ENCODE assay signal across 17 cellular contexts in genomic region chr1:84148758-84149157, GRCh38. TPM values are rescaled to one million over a fixed set of nuclear protein-coding genes. Genes with fewer than 3 reads are reported as not detected.
DNase-seq lines count a peak whose midpoint lies in the region; ATAC-seq and TF ChIP-seq lines count a peak whose summit lies in the region.
"Had no signal": no experiment of that assay in that cellular context is flagged by ENCODE, and none has a peak within 500 bp of the region (broad histone marks: within the 10 kb centered on the region; RNA-seq: fewer than 3 reads in every experiment).

No MANE protein-coding gene starts in this region.

- H3K36me3 ChIP-seq in neuronal stem cell (replicated peaks in 1 of 2; ENCODE audit: control insufficient read depth in 2 of 2, insufficient read depth in 2 of 2, low read length in 2 of 2) (no peaks in the 10 kb centered on the region), gastrocnemius medialis (no peaks in the 10 kb centered on the region)
- H3K36me3 ChIP-seq: BE2C had no signal

- in situ Hi-C loops in gastrocnemius medialis (cut with MboI; ENCODE audit: low sequenced_read_pairs in 4 of 4), result loop anchor here (5.0 to 25.0 kb wide), 5 partner anchors 279 to 614 kb away; no protein-coding TSS in a partner anchor

- H4K91ac ChIP-seq in neuronal stem cell (ENCODE audit: low read depth, low read length, poor library complexity), result no peak overlapping the region

- no peak overlapping the region for H3K14ac ChIP-seq in neuronal stem cell (ENCODE audit: low read length)

- H3K9me3 ChIP-seq in neuronal stem cell (replicated peaks in 1 of 2; ENCODE audit: control insufficient read depth in 2 of 2, insufficient read depth in 1 of 2, low read depth in 1 of 2, low read length in 2 of 2) (no peaks in the 10 kb centered on the region), gastrocnemius medialis (no peaks in the 10 kb centered on the region)
- H3K9me3 ChIP-seq: BE2C, SK-N-SH had no signal

- DNase-seq in activated naive CD4-positive, alpha-beta T cell treated with Interleukin-2 at 50 U/mL for 16 hours, result no peak
- DNase-seq in LNCaP clone FGC (ENCODE audit: low read depth) (no peak), immature natural killer cell (no peak), neuronal stem cell (ENCODE audit: low spot score) (no peak), cortex of kidney (lab: John Stamatoyannopoulos, UW) (no peak), gastrocnemius medialis (no peak)
- DNase-seq in stimulated activated effector memory CD8-positive, alpha-beta T cell treated with anti-CD3 and anti-CD28 coated beads, Interleukin-12 subunit alpha, Interleukin-12 subunit beta, amount 100 ng/mL, for 72 hours (ENCODE audit: low spot score in 2 of 2), result no peak
- DNase-seq: BE2C, DMS79 treated with DMSO at 0.1 percent for 48 hours, GDM1, GM23248, NCI-H1105, NCI-H2081 treated with DMSO at 0.1 percent for 48 hours, NCI-H446 treated with DMSO at 0.1 percent for 48 hours, SHP77 treated with DMSO at 0.1 percent for 48 hours, SK-N-SH had no signal

- no peak overlapping the region for H3K4me2 ChIP-seq in neuronal stem cell (ENCODE audit: insufficient read depth, low read length, poor library complexity, severe bottlenecking)
- H3K4me2 ChIP-seq: SK-N-SH had no signal

- no peak overlapping the region for H3K23ac ChIP-seq in neuronal stem cell (ENCODE audit: low read depth, low read length, poor library complexity)

- TF ChIP-seq POLR2A in gastrocnemius medialis (IDR thresholded peaks at IDR 0.05), result no peak

- H2BK5ac ChIP-seq in neuronal stem cell (ENCODE audit: low read length), result no peak overlapping the region

- H3K4ac ChIP-seq in neuronal stem cell (ENCODE audit: low read length), result no peak overlapping the region

- H3K9ac ChIP-seq in neuronal stem cell (ENCODE audit: low read depth, low read length, poor library complexity), result no peak overlapping the region
- H3K9ac ChIP-seq: GM23248, SK-N-SH had no signal

- WGBS in neuronal stem cell (ENCODE audit: extremely low coverage in 2 of 2, insufficient read length in 2 of 2, insufficient replicate concordance in 1 of 2), 2 donors, result no CpG with 5 or more reads among the region's 1 CpG

- H3K27ac Mint-ChIP-seq in activated naive CD4-positive, alpha-beta T cell treated with anti-CD3 and anti-CD28 coated beads, Interleukin-2, amount 50 U/mL, for 24 hours, result no peak overlapping the region
- H3K27ac Mint-ChIP-seq in immature natural killer cell, result peak overlapping the region in 1 of 6 donors; percentile 12
- no peak overlapping the region for H3K27ac Mint-ChIP-seq in stimulated activated effector memory CD8-positive, alpha-beta T cell treated with anti-CD3 and anti-CD28 coated beads, Interleukin-12 subunit alpha, Interleukin-12 subunit beta, amount 100 ng/mL, for 72 hours

- no peak overlapping the region for H2BK12ac ChIP-seq in neuronal stem cell (ENCODE audit: low read length)

- peaks cover 22% of the 10 kb centered on the region for H3K36me3 Mint-ChIP-seq in activated naive CD4-positive, alpha-beta T cell treated with anti-CD3 and anti-CD28 coated beads, Interleukin-2, amount 50 U/mL, for 24 hours
- peaks cover 7 to 16% (median 11%) of the 10 kb centered on the region in 3 donors for H3K36me3 Mint-ChIP-seq in immature natural killer cell
- H3K36me3 Mint-ChIP-seq in stimulated activated effector memory CD8-positive, alpha-beta T cell treated with anti-CD3 and anti-CD28 coated beads, Interleukin-12 subunit alpha, Interleukin-12 subunit beta, amount 100 ng/mL, for 72 hours, result peaks cover 12% of the 10 kb centered on the region

- TF ChIP-seq CTCF in LNCaP clone FGC (IDR thresholded peaks at IDR 0.05; ENCODE audit: control insufficient read depth, extremely low read depth, insufficient read depth) (no peak), gastrocnemius medialis (IDR thresholded peaks at IDR 0.05 in 4 of 5, conservative IDR thresholded peaks at IDR 0.05 in 1 of 5) (no peak)

- H2AFZ ChIP-seq in neuronal stem cell (ENCODE audit: low read length), result no peak overlapping the region
- H2AFZ ChIP-seq: GM23248 had no signal

- H3K18ac ChIP-seq in neuronal stem cell (ENCODE audit: low read length), result no peak overlapping the region

- peak overlapping the region; percentile 36 for H3K4me3 Mint-ChIP-seq in activated naive CD4-positive, alpha-beta T cell treated with anti-CD3 and anti-CD28 coated beads, Interleukin-2, amount 50 U/mL, for 24 hours
- peak overlapping the region; percentile 5 to 33 (median 6) for H3K4me3 Mint-ChIP-seq in immature natural killer cell
- peak overlapping the region; percentile 78 for H3K4me3 Mint-ChIP-seq in stimulated activated effector memory CD8-positive, alpha-beta T cell treated with anti-CD3 and anti-CD28 coated beads, Interleukin-12 subunit alpha, Interleukin-12 subunit beta, amount 100 ng/mL, for 72 hours

- no peaks in the 10 kb centered on the region for H3K79me1 ChIP-seq in neuronal stem cell (ENCODE audit: low read depth, low read length)

- H3K9me3 Mint-ChIP-seq in activated naive CD4-positive, alpha-beta T cell treated with anti-CD3 and anti-CD28 coated beads, Interleukin-2, amount 50 U/mL, for 24 hours, result peaks cover 5% of the 10 kb centered on the region
- H3K9me3 Mint-ChIP-seq in immature natural killer cell, result no peaks in the 10 kb centered on the region
- H3K9me3 Mint-ChIP-seq in stimulated activated effector memory CD8-positive, alpha-beta T cell treated with anti-CD3 and anti-CD28 coated beads, Interleukin-12 subunit alpha, Interleukin-12 subunit beta, amount 100 ng/mL, for 72 hours, result no peaks in the 10 kb centered on the region

- H3K4me1 ChIP-seq in neuronal stem cell (ENCODE audit: control insufficient read depth in 2 of 2, insufficient read depth in 1 of 2, low read depth in 1 of 2, low read length in 2 of 2) (peaks cover 0 to 4% of the 10 kb centered on the region in 2 donors), gastrocnemius medialis (no peaks in the 10 kb centered on the region)
- H3K4me1 ChIP-seq: BE2C had no signal

- intact Hi-C loops in gastrocnemius medialis (cut with DNase I; ENCODE audit: low total_unique reads), result loop anchor here (10.0 kb wide), 2 partner anchors 146 to 626 kb away; no protein-coding TSS in a partner anchor

- no peak overlapping the region for H2BK15ac ChIP-seq in neuronal stem cell (ENCODE audit: low read length)

- H3K27me3 ChIP-seq in neuronal stem cell (ENCODE audit: control insufficient read depth in 3 of 3, insufficient read depth in 3 of 3, low read depth in 1 of 3, low read length in 3 of 3), result no peaks in the 10 kb centered on the region
- no peaks in the 10 kb centered on the region for H3K27me3 ChIP-seq in gastrocnemius medialis
- H3K27me3 ChIP-seq: BE2C had no signal

- H2BK120ac ChIP-seq in neuronal stem cell (ENCODE audit: low read depth, low read length), result no peak overlapping the region

- H3K4me3 ChIP-seq in LNCaP clone FGC (ENCODE audit: low read depth, low read length) (peak overlapping the region; percentile 62), neuronal stem cell (ENCODE audit: low read length in 2 of 2) (no peak overlapping the region), gastrocnemius medialis (no peak overlapping the region)
- H3K4me3 ChIP-seq: GM23248 had no signal

- H3K4me1 Mint-ChIP-seq in activated naive CD4-positive, alpha-beta T cell treated with anti-CD3 and anti-CD28 coated beads, Interleukin-2, amount 50 U/mL, for 24 hours, result peaks cover 79% of the 10 kb centered on the region
- H3K4me1 Mint-ChIP-seq in immature natural killer cell, result peaks cover 69 to 87% of the 10 kb centered on the region in 2 donors
- H3K4me1 Mint-ChIP-seq in stimulated activated effector memory CD8-positive, alpha-beta T cell treated with anti-CD3 and anti-CD28 coated beads, Interleukin-12 subunit alpha, Interleukin-12 subunit beta, amount 100 ng/mL, for 72 hours, result peaks cover 54% of the 10 kb centered on the region

- no peak for ATAC-seq in stimulated activated effector memory CD8-positive, alpha-beta T cell treated with anti-CD3 and anti-CD28 coated beads, Interleukin-12 subunit alpha, Interleukin-12 subunit beta, amount 100 ng/mL, for 72 hours
- ATAC-seq in gastrocnemius medialis, result no peak

- H3K27ac ChIP-seq in neuronal stem cell (replicated peaks; ENCODE audit: low read length) (no peak overlapping the region), gastrocnemius medialis (no peak overlapping the region)
- H3K27ac ChIP-seq: GM23248 had no signal

- H4K8ac ChIP-seq in neuronal stem cell (ENCODE audit: low read depth, low read length), result no peak overlapping the region

- no peak overlapping the region for H2AK5ac ChIP-seq in neuronal stem cell (ENCODE audit: low read depth, low read length)

- H3K27me3 Mint-ChIP-seq in activated naive CD4-positive, alpha-beta T cell treated with anti-CD3 and anti-CD28 coated beads, Interleukin-2, amount 50 U/mL, for 24 hours, result no peaks in the 10 kb centered on the region
- peaks cover 0 to 2% (median 0%) of the 10 kb centered on the region in 3 donors for H3K27me3 Mint-ChIP-seq in immature natural killer cell (ENCODE audit: low read depth in 3 of 3)

RNA-seq across cellular contexts. Expression of gene PRKACB, which starts 4.7 kb away (rescaled TPM):
- 100 to 1,000 TPM; 129 to 147 (median 131) TPM for polyA plus RNA-seq in immature natural killer cell
- 20.6 TPM for polyA plus RNA-seq in neuronal stem cell (2013, experiment 1 of 2)
- 21.7 TPM for polyA plus RNA-seq in neuronal stem cell (2013, experiment 2 of 2)
- total RNA-seq in gastrocnemius medialis, result 10 to 100 TPM in 1 of 4 donors, 1 to 10 TPM in 3; 4.2 to 12.4 (median 7.0) TPM

Comparison
In these comparisons a context has a peak if more than half of its experiments do, and no peak if none do; other contexts are left out.
1. H3K4me3 Mint-ChIP-seq: peak in every context shown above with its lines; median percentile 78 in stimulated activated effector memory CD8-positive, alpha-beta T cell treated with anti-CD3 and anti-CD28 coated beads, Interleukin-12 subunit alpha, Interleukin-12 subunit beta, amount 100 ng/mL, for 72 hours; 36 in activated naive CD4-positive, alpha-beta T cell treated with anti-CD3 and anti-CD28 coated beads, Interleukin-2, amount 50 U/mL, for 24 hours; 6 in immature natural killer cell.